ENCODE assay signal across 18 cellular contexts in genomic region chr6:170388113-170388512, GRCh38.
DNase-seq lines count a peak whose midpoint lies in the region; TF ChIP-seq lines count a peak whose summit lies in the region.
"Had no signal": no experiment of that assay in that cellular context is flagged by ENCODE, and none has a peak within 500 bp of the region (broad histone marks: within the 10 kb centered on the region; RNA-seq: fewer than 3 reads in every experiment).

No MANE protein-coding gene starts in this region.

- H3K4me1 ChIP-seq in SK-N-SH (ENCODE audit: control insufficient read depth in 1 of 2, insufficient read depth in 2 of 2, low read depth in 1 of 2, low read length in 1 of 2), result peaks cover 0 to 17% of the 10 kb centered on the region in 2 experiments; a peak in 3 of 4 replicates
- H3K4me1 ChIP-seq: body of pancreas, Caco-2 had no signal

- no peaks in the 10 kb centered on the region for H4K20me1 ChIP-seq in SK-N-SH (ENCODE audit: insufficient read depth)

- CTCF ChIA-PET in BJ (lab: Yijun Ruan, JAX), result interaction anchor here (0.9 to 1.4 kb wide), 2 partner anchors 49 to 557 kb away, joined by 3 to 4 read pairs; no protein-coding TSS in a partner anchor
- CTCF ChIA-PET in SK-N-SH (lab: Yijun Ruan, JAX), result interaction anchor here (1.4 to 2.7 kb wide), 2 partner anchors 52 to 129 kb away, joined by 3 to 7 read pairs; no protein-coding TSS in a partner anchor

- H3K79me2 ChIP-seq in SK-N-SH (ENCODE audit: insufficient read depth), result no peaks in the 10 kb centered on the region

- in situ Hi-C loops in GM13977 (cut with MboI; ENCODE audit: low pct_unique_long_range_greater_than_20kb, low sequenced_read_pairs, unreplicated experiment), result no loop called here

- H3K4me3 ChIP-seq in BJ (ENCODE audit: low read depth, low read length) (no peak overlapping the region), SK-N-SH (ENCODE audit: low read depth in 2 of 2, low read length in 1 of 2) (no peak overlapping the region), epithelial cell of esophagus (ENCODE audit: low read length) (no peak overlapping the region)
- H3K4me3 ChIP-seq: body of pancreas, left ventricle myocardium inferior had no signal

- TF ChIP-seq EP300 in SK-N-SH (IDR thresholded peaks at IDR 0.05; ENCODE audit: borderline replicate concordance in 1 of 2, low read depth in 1 of 2, low read length in 1 of 2), result no peak

- WGBS in SK-N-SH (ENCODE audit: low lambda C conversion rate), result 58% methylated on average over 8 of the region's 8 CpGs

- H3F3A ChIP-seq in SK-N-SH (replicated peaks; ENCODE audit: insufficient read depth), result no peaks in the 10 kb centered on the region

- 0 out of 2 replicates have a peak, but pooled peaks have one; percentile 10 for TF ChIP-seq RAD21 in SK-N-SH (IDR thresholded peaks at IDR 0.05; ENCODE audit: low read length)

- TF ChIP-seq CTCF in BJ (IDR thresholded peaks at IDR 0.05; ENCODE audit: insufficient read depth, low read depth, low read length) (no peak), SK-N-SH (IDR thresholded peaks at IDR 0.05) (no peak), epithelial cell of esophagus (IDR thresholded peaks at IDR 0.05; ENCODE audit: insufficient read depth, low read depth, low read length, missing control alignments) (no peak), GM13977 (IDR thresholded peaks at IDR 0.05; ENCODE audit: extremely low read depth, insufficient read depth, missing control alignments) (no peak)

- peaks cover 6% of the 10 kb centered on the region for H3K36me3 ChIP-seq in BJ (ENCODE audit: control insufficient read depth, insufficient read depth, low read length)
- H3K36me3 ChIP-seq in SK-N-SH (replicated peaks in 1 of 2; ENCODE audit: control insufficient read depth in 1 of 2, insufficient read depth in 2 of 2, low read length in 1 of 2), result peaks cover 43 to 52% of the 10 kb centered on the region in 2 experiments

- no peaks in the 10 kb centered on the region for H3K27me3 ChIP-seq in BJ (ENCODE audit: control insufficient read depth, insufficient read depth, low read length)
- no peaks in the 10 kb centered on the region for H3K27me3 ChIP-seq in SK-N-SH (ENCODE audit: insufficient read depth)
- H3K27me3 ChIP-seq: body of pancreas had no signal

- no peak overlapping the region for H2AFZ ChIP-seq in SK-N-SH (ENCODE audit: low read depth)

- DNase-seq in BJ (ENCODE audit: low read depth), result peak; percentile 78
- peak; percentile 66 for DNase-seq in SK-N-SH
- DNase-seq in epithelial cell of esophagus (ENCODE audit: low read depth), result peak; percentile 37
- peak; percentile 83 for DNase-seq in myocyte (ENCODE audit: low read depth)
- no peak for DNase-seq in GM13977 (ENCODE audit: low spot score)
- DNase-seq in cerebellar nuclear complex (lab: John Stamatoyannopoulos, UW), result no peak
- DNase-seq in nucleus accumbens (lab: John Stamatoyannopoulos, UW), result no peak
- no peak for DNase-seq in substantia nigra (lab: John Stamatoyannopoulos, UW)
- DNase-seq: activated CD4-positive, alpha-beta T cell treated with anti-CD3 and anti-CD28 coated beads, Interleukin-2, amount 10 ng/mL, durations not matched to agents 7 days and 5 days; Caco-2; DND-41; left ventricle myocardium inferior; NCI-H1694 treated with DMSO at 0.1 percent for 48 hours; NCI-H69; RPMI8226; stimulated activated naive B cell treated with anti-CD40 and anti-IgM and Interleukin-4, amounts not matched to agents 10 μg/mL and 1 μg/mL and 100 μg/mL, for 72 hours; T-helper 2 cell had no signal

- H3K9me2 ChIP-seq in SK-N-SH, result no peaks in the 10 kb centered on the region

- H3K9ac ChIP-seq in SK-N-SH, result no peak overlapping the region

- no peak overlapping the region for H3K4me2 ChIP-seq in SK-N-SH

- H3K27ac ChIP-seq in SK-N-SH (ENCODE audit: low read depth in 2 of 2, low read length in 1 of 2) (peak overlapping the region in 1 of 2 experiments; percentile 76; a peak in 2 of 4 replicates), substantia nigra (ENCODE audit: low read depth, low read length, poor library complexity, severe bottlenecking) (no peak overlapping the region)
- H3K27ac ChIP-seq: body of pancreas, left ventricle myocardium inferior had no signal

- H3K9me3 ChIP-seq in SK-N-SH, result no peaks in the 10 kb centered on the region
- H3K9me3 ChIP-seq: body of pancreas, Caco-2, left ventricle myocardium inferior had no signal

- POLR2A ChIA-PET in BJ (lab: Charles Lee) (no interaction called here), SK-N-SH (lab: Yijun Ruan, JAX) (interaction anchor here (0.6 kb wide), 1 partner anchor 50 kb away, joined by 4 read pairs; no protein-coding TSS in a partner anchor)

TF ChIP-seq in SK-N-SH, 30 proteins besides CTCF, POLR2A, EP300 and RAD21:
- TF ChIP-seq MXI1 (IDR thresholded peaks at IDR 0.05; ENCODE audit: low read depth, low read length) (peak; percentile 54; the same call in 1 of the 2 replicates), FOSL2 (IDR thresholded peaks at IDR 0.05; ENCODE audit: borderline replicate concordance, low read depth) (no peak), USF2 (IDR thresholded peaks at IDR 0.05; ENCODE audit: borderline replicate concordance, low read depth, low read length) (no peak), TCF12 (IDR thresholded peaks at IDR 0.05) (0 out of 2 replicates have a peak, but pooled peaks have one; percentile 6), RCOR1 (IDR thresholded peaks at IDR 0.05; ENCODE audit: low read length) (peak; percentile 58; the same call in 1 of the 2 replicates), GATA2 (CRISPR knock-in tag; IDR thresholded peaks at IDR 0.05) (peak; percentile 55; the same call in 1 of the 2 replicates)

Comparison
In these comparisons a context has a peak if more than half of its experiments do, and no peak if none do; other contexts are left out.
1. DNase-seq: peak in BJ (single experiment), SK-N-SH (single experiment), epithelial cell of esophagus (single experiment) and myocyte (single experiment); none in GM13977 (single experiment), cerebellar nuclear complex (0 of 2), nucleus accumbens (0 of 56) and substantia nigra (0 of 49).